In the genomic region with DNA sequence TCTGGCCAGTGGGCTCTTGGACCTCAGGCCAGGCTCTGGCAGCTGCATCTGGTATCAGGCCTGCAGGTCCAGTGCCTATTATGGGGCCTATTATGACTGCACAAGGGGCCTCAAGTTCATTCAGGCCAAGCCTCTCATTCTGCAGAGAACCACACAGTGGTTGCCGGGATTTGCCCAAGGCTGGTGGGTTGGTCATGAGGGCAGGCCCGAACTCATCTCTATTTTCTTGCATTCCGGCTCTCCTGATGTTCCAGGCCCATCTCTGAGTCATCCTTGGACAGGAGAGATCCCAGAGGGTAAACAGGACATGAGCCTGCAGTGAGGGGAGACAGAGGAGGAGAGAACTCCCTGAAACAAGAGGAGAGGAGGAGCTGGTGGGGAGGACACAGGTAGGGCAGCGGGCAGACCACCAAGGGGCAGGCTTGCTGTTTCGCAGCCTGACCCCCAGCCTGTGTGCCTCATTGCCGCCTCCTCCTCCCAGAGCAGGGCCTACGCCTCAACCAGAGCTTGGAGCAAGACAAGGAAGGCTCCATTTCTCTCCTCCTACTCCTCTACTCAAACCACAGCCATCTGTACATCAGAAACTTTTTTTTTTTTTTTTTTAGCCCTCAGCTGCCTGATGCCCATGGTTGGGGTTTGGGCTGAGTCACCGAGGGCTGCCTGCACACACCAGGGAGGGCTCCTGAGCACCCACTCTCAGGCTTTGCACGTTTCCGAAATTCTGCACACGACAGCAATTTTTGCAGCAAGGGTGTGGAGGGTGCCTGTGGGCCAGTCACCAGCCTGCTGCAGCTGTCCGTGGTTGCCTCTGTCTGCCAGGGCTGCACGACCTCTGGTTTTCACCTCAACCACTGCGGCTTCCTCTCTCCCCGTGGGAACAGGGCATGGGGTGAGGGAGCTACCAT, we compare ENCODE assay signal across 8 cellular contexts. TPM values are rescaled to one million over a fixed set of nuclear protein-coding genes. Genes with fewer than 3 reads are reported as not detected.
DNase-seq lines count a peak whose midpoint lies in the region; ATAC-seq and FAIRE-seq lines count a peak whose summit lies in the region.

No MANE protein-coding gene starts in this region.

- no peak for FAIRE-seq in frontal cortex (lab: Jason Lieb, UNC)

- H3K4me1 Mint-ChIP-seq in activated CD8-positive, alpha-beta T cell treated with anti-CD3 and anti-CD28 coated beads, Interleukin-2, amount 10 ng/mL, durations not matched to agents 7 days and 5 days (ENCODE audit: low read depth): peaks cover 57% of the 10 kb centered on the region

- POLR2A ChIA-PET in activated CD8-positive, alpha-beta T cell treated with anti-CD3 and anti-CD28 coated beads, Interleukin-2, amount 10 ng/mL, durations not matched to agents 7 days and 5 days (lab: Charles Lee): interaction anchor here (0.5 to 1.0 kb wide), 2 partner anchors 96 to 219 kb away, joined by 3 read pairs; no protein-coding TSS in a partner anchor

- no peak overlapping the region for H3K4me3 Mint-ChIP-seq in activated CD8-positive, alpha-beta T cell treated with anti-CD3 and anti-CD28 coated beads, Interleukin-2, amount 10 ng/mL, durations not matched to agents 7 days and 5 days

- CTCF ChIA-PET in activated CD8-positive, alpha-beta T cell treated with anti-CD3 and anti-CD28 coated beads, Interleukin-2, amount 10 ng/mL, durations not matched to agents 7 days and 5 days (lab: Charles Lee): interaction anchor here (0.6 to 5.5 kb wide), 9 partner anchors 13 to 238 kb away, joined by 3 to 40 read pairs (median 3); no protein-coding TSS in a partner anchor

- H3K9me3 Mint-ChIP-seq in activated CD8-positive, alpha-beta T cell treated with anti-CD3 and anti-CD28 coated beads, Interleukin-2, amount 10 ng/mL, durations not matched to agents 7 days and 5 days (ENCODE audit: insufficient read depth): no peaks in the 10 kb centered on the region

- ATAC-seq in HG03432 (IDR thresholded peaks at IDR 0.05; ENCODE audit: unreplicated experiment) (peak; percentile 42), esophagus mucosa (peak; percentile 54), GM21528 (IDR thresholded peaks at IDR 0.05; ENCODE audit: low FRiP score, unreplicated experiment) (no peak)
- ATAC-seq in activated CD8-positive, alpha-beta T cell treated with anti-CD3 and anti-CD28 coated beads, Interleukin-2, amount 10 ng/mL, durations not matched to agents 7 days and 5 days: peak; percentile 61

- peak overlapping the region; percentile 9 for H3K27ac Mint-ChIP-seq in activated CD8-positive, alpha-beta T cell treated with anti-CD3 and anti-CD28 coated beads, Interleukin-2, amount 10 ng/mL, durations not matched to agents 7 days and 5 days

- DNase-seq in activated CD8-positive, alpha-beta T cell treated with anti-CD3 and anti-CD28 coated beads, Interleukin-2, amount 10 ng/mL, durations not matched to agents 7 days and 5 days: peak; percentile 70
- peak; percentile 38 for DNase-seq in stimulated activated CD8-positive, alpha-beta memory T cell treated with anti-CD3 and anti-CD28 coated beads, Interleukin-15, amount 100 ng/mL, for 1 hour (ENCODE audit: low read depth)
- DNase-seq in mesenteric fat pad (ENCODE audit: low spot score) (no peak), frontal cortex (ENCODE audit: low spot score in 2 of 2) (no peak), G401 (ENCODE audit: low spot score) (no peak)

- no peaks in the 10 kb centered on the region for H3K36me3 Mint-ChIP-seq in activated CD8-positive, alpha-beta T cell treated with anti-CD3 and anti-CD28 coated beads, Interleukin-2, amount 10 ng/mL, durations not matched to agents 7 days and 5 days (ENCODE audit: low read depth)

- in situ Hi-C loops in G401 (cut with HindIII; ENCODE audit: low sequenced_read_pairs): no loop called here

- peaks cover 5% of the 10 kb centered on the region for H3K27me3 Mint-ChIP-seq in activated CD8-positive, alpha-beta T cell treated with anti-CD3 and anti-CD28 coated beads, Interleukin-2, amount 10 ng/mL, durations not matched to agents 7 days and 5 days (ENCODE audit: low read depth)

RNA-seq across cellular contexts. Expression of a gene that starts 12.7 kb away (rescaled TPM):
- not detected for total RNA-seq in activated CD8-positive, alpha-beta T cell treated with anti-CD3 and anti-CD28 coated beads, Interleukin-2, amount 10 ng/mL, durations not matched to agents 7 days and 5 days
- total RNA-seq in esophagus mucosa (0.68 TPM), mesenteric fat pad (not detected), frontal cortex (not detected)
- not detected in 2 replicates for total RNA-seq in G401 (2014; rRNA removed; shearing (Covaris generic))

Comparison
In these comparisons a context has a peak if more than half of its experiments do, and no peak if none do; other contexts are left out.
1. DNase-seq: peak in activated CD8-positive, alpha-beta T cell treated with anti-CD3 and anti-CD28 coated beads, Interleukin-2, amount 10 ng/mL, durations not matched to agents 7 days and 5 days (single experiment) and stimulated activated CD8-positive, alpha-beta memory T cell treated with anti-CD3 and anti-CD28 coated beads, Interleukin-15, amount 100 ng/mL, for 1 hour (single experiment); none in mesenteric fat pad (single experiment), frontal cortex (0 of 2) and G401 (single experiment).